9 cellular contexts compared by ENCODE assay signal in the genomic region with DNA sequence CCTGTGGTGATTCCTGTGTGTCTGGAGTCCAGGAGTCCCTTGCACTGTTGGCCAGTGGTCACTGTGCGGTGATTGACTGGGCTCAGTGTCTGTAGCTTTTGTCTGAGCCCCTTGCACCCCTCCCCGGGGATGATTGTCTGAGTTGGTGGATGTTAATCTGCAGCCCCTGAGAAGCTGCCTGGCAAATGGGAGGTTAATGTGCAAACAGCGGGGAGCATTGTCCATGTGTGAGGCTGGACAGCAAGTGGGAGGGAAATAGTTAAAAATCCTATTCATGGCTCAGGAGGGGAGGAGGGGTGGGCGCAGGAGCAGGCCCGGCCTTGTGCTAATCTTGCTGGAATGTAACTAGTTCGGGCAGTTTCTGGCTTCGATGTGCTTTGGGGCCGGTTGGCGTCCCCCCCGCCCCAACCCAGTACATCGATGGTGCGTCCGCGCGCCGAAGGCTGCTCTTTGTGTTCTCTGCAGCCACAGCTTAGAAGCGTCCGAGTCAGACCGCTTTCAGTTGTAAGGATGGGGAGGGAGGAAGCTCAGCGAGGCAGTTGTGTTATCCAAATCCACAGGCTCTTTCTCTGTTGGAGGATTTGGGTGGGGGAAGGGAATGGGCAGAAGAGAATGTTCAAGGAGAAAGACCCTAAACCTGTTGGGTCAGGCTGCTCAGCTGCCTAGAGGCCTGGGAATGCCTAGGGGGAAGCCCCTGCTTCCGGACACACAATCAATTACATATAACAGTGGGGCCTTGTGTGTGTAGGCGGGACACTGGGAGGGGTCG.
DNase-seq lines count a peak whose midpoint lies in the region; ATAC-seq, FAIRE-seq and TF ChIP-seq lines count a peak whose summit lies in the region.
"Had no signal": no experiment of that assay in that cellular context is flagged by ENCODE, and none has a peak within 500 bp of the region (broad histone marks: within the 10 kb centered on the region; RNA-seq: fewer than 3 reads in every experiment).

No MANE protein-coding gene starts in this region.

- peak; percentile 12 for TF ChIP-seq RAD21 in neural cell (conservative IDR thresholded peaks at IDR 0.05)

- TF ChIP-seq CTCF in AG04449 (IDR thresholded peaks at IDR 0.05; ENCODE audit: insufficient read depth, low read length, missing control alignments): no peak
- no peak for TF ChIP-seq CTCF in PC-3 (conservative IDR thresholded peaks at IDR 0.05; ENCODE audit: low read depth, low read length)
- TF ChIP-seq CTCF in neural cell (IDR thresholded peaks at IDR 0.05; ENCODE audit: poor library complexity, severe bottlenecking): no peak

- no peak for FAIRE-seq in GM12891 (lab: Jason Lieb, UNC)

- H3K4me2 ChIP-seq in PC-3 (ENCODE audit: low read length) (no peak overlapping the region), neural cell (ENCODE audit: low read length) (no peak overlapping the region)

- no peak overlapping the region for H3K9ac ChIP-seq in PC-3 (ENCODE audit: low read length)
- peak overlapping the region; percentile 49 for H3K9ac ChIP-seq in neural cell (ENCODE audit: low read length)

- ATAC-seq in PC-3: no peak

- TF ChIP-seq EP300 in neural cell (conservative IDR thresholded peaks at IDR 0.05; ENCODE audit: poor library complexity, severe bottlenecking): no peak

- CTCF ChIA-PET in AG04449 (lab: Yijun Ruan, JAX) (interaction anchor here (0.6 to 4.5 kb wide), 10 partner anchors 8 to 330 kb away, joined by 3 to 37 read pairs (median 4); a partner anchor contains a TSS), PC-3 (lab: Charles Lee) (no interaction called here)

- TF ChIP-seq POLR2A in GM12891 (IDR thresholded peaks at IDR 0.05; ENCODE audit: low read depth, low read length): no peak

- H3K79me2 ChIP-seq in PC-3 (ENCODE audit: low read length): no peaks in the 10 kb centered on the region
- no peaks in the 10 kb centered on the region for H3K79me2 ChIP-seq in neural cell (replicated peaks; ENCODE audit: insufficient read depth, low read length)

- H3F3A ChIP-seq in PC-3 (ENCODE audit: low read length, unreplicated experiment) (no peaks in the 10 kb centered on the region), neural cell (ENCODE audit: insufficient read depth, low read length, poor library complexity, severe bottlenecking) (no peaks in the 10 kb centered on the region)

- H3K9me2 ChIP-seq in PC-3 (replicated peaks; ENCODE audit: low read length): no peaks in the 10 kb centered on the region
- H3K9me2 ChIP-seq in neural cell (ENCODE audit: insufficient read depth, low read length): no peaks in the 10 kb centered on the region

- BruUV-seq in PC-3 (replicated peaks; lab: Mats Ljungman, UMichigan): no TSS peak

- H3K9me3 ChIP-seq in PC-3 (ENCODE audit: low read length): no peaks in the 10 kb centered on the region
- H3K9me3 ChIP-seq in neural cell (ENCODE audit: low read length): no peaks in the 10 kb centered on the region

- H2AFZ ChIP-seq in PC-3 (ENCODE audit: low read length) (no peak overlapping the region), neural cell (ENCODE audit: low read depth, low read length) (no peak overlapping the region)

- intact Hi-C loops in PC-3 (cut with micrococcal nuclease): no loop called here

- H4K20me1 ChIP-seq in PC-3 (ENCODE audit: low read length) (no peaks in the 10 kb centered on the region), neural cell (ENCODE audit: insufficient read depth) (no peaks in the 10 kb centered on the region)

- peak overlapping the region; percentile 36 for H3K4me3 ChIP-seq in AG04449 (ENCODE audit: low read depth, low read length)
- no peak overlapping the region for H3K4me3 ChIP-seq in PC-3 (ENCODE audit: low read length)
- H3K4me3 ChIP-seq in neural cell (ENCODE audit: low read length): peak overlapping the region; percentile 45

- H3K36me3 ChIP-seq in PC-3 (ENCODE audit: low read depth, low read length) (no peaks in the 10 kb centered on the region), neural cell (ENCODE audit: insufficient read depth, low read length) (no peaks in the 10 kb centered on the region)

- H3K27me3 ChIP-seq in PC-3 (ENCODE audit: low read length): no peaks in the 10 kb centered on the region
- no peaks in the 10 kb centered on the region for H3K27me3 ChIP-seq in neural cell (ENCODE audit: insufficient read depth, low read depth, low read length)

- POLR2A ChIA-PET in AG04449 (lab: Yijun Ruan, JAX) (interaction anchor here (0.6 to 2.5 kb wide), 3 partner anchors 10 to 238 kb away, joined by 3 to 9 read pairs (median 7); a partner anchor contains a TSS), PC-3 (lab: Charles Lee; ENCODE audit: unreplicated experiment) (no interaction called here)

- H3K27ac ChIP-seq in PC-3 (ENCODE audit: low read length) (no peak overlapping the region), neural cell (ENCODE audit: low read length) (no peak overlapping the region)

- DNase-seq in AG04449 (ENCODE audit: low read depth, low spot score) (no peak), PC-3 (peak; percentile 19), fibroblast of peridontal ligament (ENCODE audit: extremely low read depth) (peak; percentile 72), GM12891 (ENCODE audit: insufficient read length, low spot score) (no peak), T1000 (lab: John Stamatoyannopoulos, UW) (no peak), NCI-H69 (lab: John Stamatoyannopoulos, UW) (no peak), DMS53 (lab: John Stamatoyannopoulos, UW) (no peak)
- DNase-seq: activated CD4-positive, alpha-beta memory T cell treated with anti-CD3 and anti-CD28 coated beads for 36 hours had no signal

- peaks cover 21% of the 10 kb centered on the region for H3K4me1 ChIP-seq in PC-3 (ENCODE audit: insufficient read depth, low read length)

TF ChIP-seq in neural cell, 6 proteins besides CTCF, POLR2A, EP300 and RAD21:
- TF ChIP-seq TAF1 (IDR thresholded peaks at IDR 0.05; ENCODE audit: low read depth) (no peak), EZH2 (IDR thresholded peaks at IDR 0.05; ENCODE audit: borderline replicate concordance, insufficient read depth, low read length, poor library complexity, severe bottlenecking) (no peak), MXI1 (conservative IDR thresholded peaks at IDR 0.05; ENCODE audit: poor library complexity, severe bottlenecking) (no peak), POLR2AphosphoS5 (IDR thresholded peaks at IDR 0.05) (no peak), SMC3 (conservative IDR thresholded peaks at IDR 0.05; ENCODE audit: poor library complexity) (no peak)
- TF ChIP-seq, protein P1, sequence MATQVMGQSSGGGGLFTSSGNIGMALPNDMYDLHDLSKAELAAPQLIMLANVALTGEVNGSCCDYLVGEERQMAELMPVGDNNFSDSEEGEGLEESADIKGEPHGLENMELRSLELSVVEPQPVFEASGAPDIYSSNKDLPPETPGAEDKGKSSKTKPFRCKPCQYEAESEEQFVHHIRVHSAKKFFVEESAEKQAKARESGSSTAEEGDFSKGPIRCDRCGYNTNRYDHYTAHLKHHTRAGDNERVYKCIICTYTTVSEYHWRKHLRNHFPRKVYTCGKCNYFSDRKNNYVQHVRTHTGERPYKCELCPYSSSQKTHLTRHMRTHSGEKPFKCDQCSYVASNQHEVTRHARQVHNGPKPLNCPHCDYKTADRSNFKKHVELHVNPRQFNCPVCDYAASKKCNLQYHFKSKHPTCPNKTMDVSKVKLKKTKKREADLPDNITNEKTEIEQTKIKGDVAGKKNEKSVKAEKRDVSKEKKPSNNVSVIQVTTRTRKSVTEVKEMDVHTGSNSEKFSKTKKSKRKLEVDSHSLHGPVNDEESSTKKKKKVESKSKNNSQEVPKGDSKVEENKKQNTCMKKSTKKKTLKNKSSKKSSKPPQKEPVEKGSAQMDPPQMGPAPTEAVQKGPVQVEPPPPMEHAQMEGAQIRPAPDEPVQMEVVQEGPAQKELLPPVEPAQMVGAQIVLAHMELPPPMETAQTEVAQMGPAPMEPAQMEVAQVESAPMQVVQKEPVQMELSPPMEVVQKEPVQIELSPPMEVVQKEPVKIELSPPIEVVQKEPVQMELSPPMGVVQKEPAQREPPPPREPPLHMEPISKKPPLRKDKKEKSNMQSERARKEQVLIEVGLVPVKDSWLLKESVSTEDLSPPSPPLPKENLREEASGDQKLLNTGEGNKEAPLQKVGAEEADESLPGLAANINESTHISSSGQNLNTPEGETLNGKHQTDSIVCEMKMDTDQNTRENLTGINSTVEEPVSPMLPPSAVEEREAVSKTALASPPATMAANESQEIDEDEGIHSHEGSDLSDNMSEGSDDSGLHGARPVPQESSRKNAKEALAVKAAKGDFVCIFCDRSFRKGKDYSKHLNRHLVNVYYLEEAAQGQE (IDR thresholded peaks at IDR 0.05; ENCODE audit: borderline replicate concordance): no peak

TF ChIP-seq in GM12891, 5 proteins besides CTCF, POLR2A, EP300 and RAD21:
- TF ChIP-seq TAF1 (IDR thresholded peaks at IDR 0.05; ENCODE audit: low read depth, low read length): no peak
- no peak for TF ChIP-seq POU2F2 (IDR thresholded peaks at IDR 0.05; ENCODE audit: low read depth, low read length)
- TF ChIP-seq PAX5 (IDR thresholded peaks at IDR 0.05; ENCODE audit: insufficient read depth, low read length, severe bottlenecking): no peak
- TF ChIP-seq SPI1 (IDR thresholded peaks at IDR 0.05; ENCODE audit: low read depth, low read length): no peak
- TF ChIP-seq POLR2AphosphoS5 (IDR thresholded peaks at IDR 0.05; ENCODE audit: low read depth, low read length): no peak
TF ChIP-seq in GM12891: peak in this region for 0.

Comparison
In these comparisons a context has a peak if more than half of its experiments do, and no peak if none do; other contexts are left out.
1. DNase-seq: peak in PC-3 (single experiment) and fibroblast of peridontal ligament (single experiment); none in AG04449 (single experiment), GM12891 (single experiment), T1000 (single experiment), NCI-H69 (single experiment) and DMS53 (single experiment).